Comparison of ENCODE assay signal across 9 cellular contexts in genomic region chr6:16670183-16670582, GRCh38.
A peak's percentile ranks its signal among the peaks of the same experiment; 100 is the strongest.
DNase-seq lines count a peak whose midpoint lies in the region; ATAC-seq, FAIRE-seq and TF ChIP-seq lines count a peak whose summit lies in the region.
"Had no signal": no experiment of that assay in that cellular context is flagged by ENCODE, and none has a peak within 500 bp of the region (broad histone marks: within the 10 kb centered on the region; RNA-seq: fewer than 3 reads in every experiment).

No MANE protein-coding gene starts in this region.

- in situ Hi-C loops in HepG2 (cut with HindIII; ENCODE audit: extremely low pct_ligation_motif_present, low pct_unique_long_range_greater_than_20kb): no loop called here

- no peaks in the 10 kb centered on the region for H3K36me3 ChIP-seq in HepG2 (replicated peaks in 1 of 2; ENCODE audit: control insufficient read depth in 1 of 2, insufficient read depth in 2 of 2, low read length in 2 of 2)

- TF ChIP-seq POLR2A in HepG2 (IDR thresholded peaks at IDR 0.05; ENCODE audit: insufficient read depth in 1 of 2, low read depth in 2 of 2, low read length in 2 of 2): no peak

- no peaks in the 10 kb centered on the region for H3K9me3 Mint-ChIP-seq in Calu3 (ENCODE audit: low read depth, unreplicated experiment)
- H3K9me3 Mint-ChIP-seq: naive B cell had no signal

- H3K4me2 ChIP-seq in HepG2 (ENCODE audit: low read depth, low read length): no peak overlapping the region

- intact Hi-C loops in Calu3 (cut with micrococcal nuclease; ENCODE audit: unreplicated experiment) (no loop called here), HepG2 (cut with micrococcal nuclease; ENCODE audit: unreplicated experiment) (no loop called here)

- H3K4me3 ChIP-seq in HepG2 (replicated peaks in 1 of 3; ENCODE audit: insufficient read depth in 1 of 3, low read depth in 2 of 3, low read length in 3 of 3): no peak overlapping the region

- ATAC-seq in GM21825 (IDR thresholded peaks at IDR 0.05; ENCODE audit: unreplicated experiment) (peak; percentile 64), HepG2 (peak; percentile 28; the same call in 2 of the 3 replicates)

- WGBS in HepG2 (ENCODE audit: low lambda C conversion rate): 93% methylated on average over 4 of the region's 4 CpGs

- H3K9me3 ChIP-seq in HepG2 (ENCODE audit: low read length): no peaks in the 10 kb centered on the region

- POLR2A ChIA-PET in HepG2 (lab: Yijun Ruan, JAX): no interaction called here

- peak; percentile 21 for DNase-seq in Calu3
- DNase-seq in RPMI8226: peak; percentile 15
- no peak for DNase-seq in HepG2 (ENCODE audit: low spot score)
- DNase-seq in COLO829 (ENCODE audit: low spot score): no peak
- DNase-seq in effector CD8-positive, alpha-beta T cell (lab: John Stamatoyannopoulos, UW): no peak
- no peak for DNase-seq in iPS-NIHi7 (ENCODE audit: extremely low spot score)
- DNase-seq in NCI-H1092 treated with DMSO at 0.1 percent for 48 hours (lab: John Stamatoyannopoulos, UW): no peak
- DNase-seq: naive B cell had no signal

- TF ChIP-seq CTCF in Calu3 (IDR thresholded peaks at IDR 0.05; ENCODE audit: unreplicated experiment) (no peak), HepG2 (CRISPR knock-in tag; IDR thresholded peaks at IDR 0.05) (no peak)

- no peak overlapping the region for H3K4me3 Mint-ChIP-seq in Calu3 (ENCODE audit: low read depth, unreplicated experiment)

- H3K4me1 Mint-ChIP-seq in Calu3 (ENCODE audit: low read depth, unreplicated experiment): peaks cover 20% of the 10 kb centered on the region

- H4K20me1 ChIP-seq in HepG2 (ENCODE audit: insufficient read depth, low read length): no peaks in the 10 kb centered on the region

- H3K27ac ChIP-seq in HepG2 (ENCODE audit: extremely low read length, insufficient read depth, low read length): peak overlapping the region; percentile 19

- H2AFZ ChIP-seq in HepG2 (ENCODE audit: low read length): no peak overlapping the region

- CTCF ChIA-PET in Calu3 (lab: Charles Lee) (no interaction called here), HepG2 (lab: Yijun Ruan, JAX; ENCODE audit: low intra/inter-chr PET ratio, low total read pairs) (no interaction called here)

- peak overlapping the region; percentile 48 for H3K27ac Mint-ChIP-seq in Calu3 (ENCODE audit: unreplicated experiment)

- no peaks in the 10 kb centered on the region for H3K27me3 ChIP-seq in HepG2 (ENCODE audit: control insufficient read depth in 1 of 2, insufficient read depth in 2 of 2, low read length in 2 of 2)

- TF ChIP-seq EP300 in HepG2 (IDR thresholded peaks at IDR 0.05; ENCODE audit: low read depth in 2 of 2, low read length in 2 of 2): no peak
- no peak for TF ChIP-seq EP300 in HepG2 (CRISPR knock-in tag; IDR thresholded peaks at IDR 0.05; ENCODE audit: borderline replicate concordance)

- no TSS peak for BruUV-seq in Calu3 (replicated peaks; lab: Mats Ljungman, UMichigan)
- no TSS peak for BruUV-seq in HepG2 (replicated peaks; lab: Mats Ljungman, UMichigan)

- H3K27me3 Mint-ChIP-seq in Calu3 (ENCODE audit: unreplicated experiment): no peaks in the 10 kb centered on the region
- H3K27me3 Mint-ChIP-seq: naive B cell had no signal

- H3K9ac ChIP-seq in HepG2 (ENCODE audit: insufficient read depth, low read depth, low read length): no peak overlapping the region

- no peak for TF ChIP-seq RAD21 in HepG2 (CRISPR knock-in tag; IDR thresholded peaks at IDR 0.05)

- peaks cover 29% of the 10 kb centered on the region for H3K79me2 ChIP-seq in HepG2 (ENCODE audit: insufficient read depth, low read length)

- FAIRE-seq in HepG2 (lab: Jason Lieb, UNC): no peak

- H3K36me3 Mint-ChIP-seq in Calu3 (ENCODE audit: insufficient read depth, unreplicated experiment): no peaks in the 10 kb centered on the region
- H3K36me3 Mint-ChIP-seq: naive B cell had no signal

- peaks cover 64% of the 10 kb centered on the region for H3K4me1 ChIP-seq in HepG2 (ENCODE audit: insufficient read depth, low read length)

TF ChIP-seq in HepG2, 621 proteins besides CTCF, POLR2A, EP300 and RAD21:
- TF ChIP-seq GATAD1 (CRISPR knock-in tag; IDR thresholded peaks at IDR 0.05) (no peak), ZBTB14 (CRISPR knock-in tag; IDR thresholded peaks at IDR 0.05) (no peak), ZNF816 (CRISPR knock-in tag; IDR thresholded peaks at IDR 0.05; ENCODE audit: borderline replicate concordance) (0 out of 2 replicates have a peak, but pooled peaks have one; percentile 32), PPARG (CRISPR knock-in tag; conservative IDR thresholded peaks at IDR 0.05) (peak; percentile 63), ZBTB26 (CRISPR knock-in tag; IDR thresholded peaks at IDR 0.05; ENCODE audit: borderline replicate concordance) (peak; percentile 99), MBNL3 (CRISPR knock-in tag; conservative IDR thresholded peaks at IDR 0.05) (no peak)

Comparison
In these comparisons a context has a peak if more than half of its experiments do, and no peak if none do; other contexts are left out.
1. DNase-seq: peak in Calu3 (single experiment) and RPMI8226 (single experiment); none in HepG2 (single experiment), COLO829 (single experiment), effector CD8-positive, alpha-beta T cell (single experiment), iPS-NIHi7 (single experiment) and NCI-H1092 treated with DMSO at 0.1 percent for 48 hours (single experiment).